22 cellular contexts compared by ENCODE assay signal in genomic region chr19:6063576-6063961, GRCh38. TPM values are rescaled to one million over a fixed set of nuclear protein-coding genes. Genes with fewer than 3 reads are reported as not detected.
DNase-seq lines count a peak whose midpoint lies in the region; ATAC-seq and TF ChIP-seq lines count a peak whose summit lies in the region.
"Had no signal": no experiment of that assay in that cellular context is flagged by ENCODE, and none has a peak within 500 bp of the region (broad histone marks: within the 10 kb centered on the region; RNA-seq: fewer than 3 reads in every experiment).

No MANE protein-coding gene starts in this region.

- ATAC-seq in lower lobe of right lung, result no peak
- no peak for ATAC-seq in stimulated activated effector memory CD8-positive, alpha-beta T cell treated with anti-CD3 and anti-CD28 coated beads, Interleukin-12 subunit alpha, Interleukin-12 subunit beta, amount 100 ng/mL, for 72 hours
- no peak for ATAC-seq in GM18511 (IDR thresholded peaks at IDR 0.05; ENCODE audit: unreplicated experiment)
- no peak for ATAC-seq in GM18907 (IDR thresholded peaks at IDR 0.05; ENCODE audit: unreplicated experiment)
- ATAC-seq: body of pancreas; CD8-positive, alpha-beta T cell; K562 had no signal

- H3K27ac ChIP-seq in lower lobe of right lung (peak overlapping the region; percentile 96), Karpas-422 (ENCODE audit: low read length) (no peak overlapping the region)
- H3K27ac ChIP-seq: SK-N-MC had no signal

- H3K4me1 ChIP-seq in lower lobe of right lung (peaks cover 98% of the 10 kb centered on the region), Karpas-422 (ENCODE audit: low read length) (no peaks in the 10 kb centered on the region)

- CTCF ChIA-PET in Calu3 (lab: Charles Lee), result interaction anchor here (0.6 kb wide), 1 partner anchor 150 kb away, joined by 4 read pairs; no protein-coding TSS in a partner anchor

- H3K4me3 ChIP-seq in lower lobe of right lung (peak overlapping the region; percentile 29), Karpas-422 (ENCODE audit: low read length) (no peak overlapping the region)
- H3K4me3 ChIP-seq: body of pancreas, dorsolateral prefrontal cortex, K562, SK-N-MC, smooth muscle cell, vagina had no signal

- H2AFZ ChIP-seq in Karpas-422 (ENCODE audit: low read length), result no peak overlapping the region

- intact Hi-C loops in Calu3 (cut with micrococcal nuclease; ENCODE audit: unreplicated experiment) (no loop called here), lower lobe of right lung (cut with DNase I) (no loop called here)

- H3K36me3 Mint-ChIP-seq in Calu3 (ENCODE audit: insufficient read depth, unreplicated experiment), result peaks cover 16% of the 10 kb centered on the region
- peaks cover 4% of the 10 kb centered on the region for H3K36me3 Mint-ChIP-seq in brain
- H3K36me3 Mint-ChIP-seq in stimulated activated effector memory CD8-positive, alpha-beta T cell treated with anti-CD3 and anti-CD28 coated beads, Interleukin-12 subunit alpha, Interleukin-12 subunit beta, amount 100 ng/mL, for 72 hours, result peaks cover 7% of the 10 kb centered on the region
- H3K36me3 Mint-ChIP-seq: activated naive CD4-positive, alpha-beta T cell treated with anti-CD3 and anti-CD28 coated beads, Interleukin-2, amount 50 U/mL, for 24 hours; CD8-positive, alpha-beta T cell; mesothelial cell of epicardium had no signal

- H3K9me2 ChIP-seq in Karpas-422 (replicated peaks; ENCODE audit: insufficient read depth, low read length), result no peaks in the 10 kb centered on the region

- H3K27me3 ChIP-seq in lower lobe of right lung (ENCODE audit: low read depth) (no peaks in the 10 kb centered on the region), Karpas-422 (ENCODE audit: low read length) (no peaks in the 10 kb centered on the region)
- H3K27me3 ChIP-seq: body of pancreas, vagina had no signal

- no peaks in the 10 kb centered on the region for H4K20me1 ChIP-seq in Karpas-422 (ENCODE audit: insufficient read depth, low read depth, low read length)

- peak overlapping the region; percentile 70 for H3K27ac Mint-ChIP-seq in Calu3 (ENCODE audit: unreplicated experiment)
- H3K27ac Mint-ChIP-seq in brain, result peak overlapping the region in 4 of 5 experiments; percentile 75 to 100 (median 86)
- H3K27ac Mint-ChIP-seq in stimulated activated effector memory CD8-positive, alpha-beta T cell treated with anti-CD3 and anti-CD28 coated beads, Interleukin-12 subunit alpha, Interleukin-12 subunit beta, amount 100 ng/mL, for 72 hours, result peak overlapping the region; percentile 94
- H3K27ac Mint-ChIP-seq: CD8-positive, alpha-beta T cell; mesothelial cell of epicardium had no signal

- H3K9me3 Mint-ChIP-seq in Calu3 (ENCODE audit: low read depth, unreplicated experiment) (no peaks in the 10 kb centered on the region), brain (peaks cover 0 to 11% (median 5%) of the 10 kb centered on the region in 5 experiments)
- no peaks in the 10 kb centered on the region for H3K9me3 Mint-ChIP-seq in stimulated activated effector memory CD8-positive, alpha-beta T cell treated with anti-CD3 and anti-CD28 coated beads, Interleukin-12 subunit alpha, Interleukin-12 subunit beta, amount 100 ng/mL, for 72 hours
- H3K9me3 Mint-ChIP-seq: activated naive CD4-positive, alpha-beta T cell treated with anti-CD3 and anti-CD28 coated beads, Interleukin-2, amount 50 U/mL, for 24 hours; CD8-positive, alpha-beta T cell; mesothelial cell of epicardium had no signal

- TF ChIP-seq CTCF in Calu3 (IDR thresholded peaks at IDR 0.05; ENCODE audit: unreplicated experiment) (no peak), brain (conservative IDR thresholded peaks at IDR 0.05) (no peak), lower lobe of right lung (IDR thresholded peaks at IDR 0.05) (no peak)

- DNase-seq in Calu3, result no peak
- DNase-seq in lower lobe of right lung, result no peak
- DNase-seq in stimulated activated effector memory CD8-positive, alpha-beta T cell treated with anti-CD3 and anti-CD28 coated beads, Interleukin-12 subunit alpha, Interleukin-12 subunit beta, amount 100 ng/mL, for 72 hours (ENCODE audit: low spot score in 2 of 2), result no peak
- DNase-seq in T-helper 9 cell, result no peak
- DNase-seq in Karpas-422, result no peak
- DNase-seq: activated CD4-positive, alpha-beta T cell treated with anti-CD3 and anti-CD28 coated beads, Interleukin-2, amount 50 U/mL, for 1 hour; CD8-positive, alpha-beta T cell; DND-41; NCI-H1105; NCI-H69; occipital lobe had no signal

- no peak overlapping the region for H3K4me2 ChIP-seq in Karpas-422 (ENCODE audit: low read depth, low read length, poor library complexity, severe bottlenecking)
- H3K4me2 ChIP-seq: smooth muscle cell had no signal

- BruUV-seq in Calu3 (replicated peaks; lab: Mats Ljungman, UMichigan), result no TSS peak

- no peaks in the 10 kb centered on the region for H3K27me3 Mint-ChIP-seq in Calu3 (ENCODE audit: unreplicated experiment)
- peaks cover 6% of the 10 kb centered on the region for H3K27me3 Mint-ChIP-seq in brain

- no peaks in the 10 kb centered on the region for H3K79me2 ChIP-seq in Karpas-422 (ENCODE audit: low read length)

- H3K9ac ChIP-seq in Karpas-422 (ENCODE audit: low read length), result no peak overlapping the region

- H3K4me3 Mint-ChIP-seq in Calu3 (ENCODE audit: low read depth, unreplicated experiment) (no peak overlapping the region), brain (no peak overlapping the region)
- H3K4me3 Mint-ChIP-seq in stimulated activated effector memory CD8-positive, alpha-beta T cell treated with anti-CD3 and anti-CD28 coated beads, Interleukin-12 subunit alpha, Interleukin-12 subunit beta, amount 100 ng/mL, for 72 hours, result no peak overlapping the region
- H3K4me3 Mint-ChIP-seq: activated naive CD4-positive, alpha-beta T cell treated with anti-CD3 and anti-CD28 coated beads, Interleukin-2, amount 50 U/mL, for 24 hours; CD8-positive, alpha-beta T cell; mesothelial cell of epicardium had no signal

- H3K4me1 Mint-ChIP-seq in Calu3 (ENCODE audit: low read depth, unreplicated experiment) (peaks cover 46% of the 10 kb centered on the region), brain (peaks cover 78% of the 10 kb centered on the region)
- H3K4me1 Mint-ChIP-seq in stimulated activated effector memory CD8-positive, alpha-beta T cell treated with anti-CD3 and anti-CD28 coated beads, Interleukin-12 subunit alpha, Interleukin-12 subunit beta, amount 100 ng/mL, for 72 hours, result peaks cover 73% of the 10 kb centered on the region

- no peaks in the 10 kb centered on the region for H3K36me3 ChIP-seq in lower lobe of right lung
- H3K36me3 ChIP-seq in Karpas-422 (ENCODE audit: insufficient read depth, low read length), result no peaks in the 10 kb centered on the region
- H3K36me3 ChIP-seq: vagina had no signal

- H3K9me3 ChIP-seq in lower lobe of right lung (no peaks in the 10 kb centered on the region), Karpas-422 (ENCODE audit: low read length) (no peaks in the 10 kb centered on the region)
- H3K9me3 ChIP-seq: body of pancreas, vagina had no signal

RNA-seq across cellular contexts. Expression of gene RFX2, which starts 46.7 kb away (rescaled TPM):
- total RNA-seq in Calu3 (2022) (9.3 and 13.7 TPM in 2 replicates), lower lobe of right lung (20.9 TPM)
- polyA plus RNA-seq in brain (ENCODE audit: insufficient read depth, low read depth, low replicate concordance), result 29.6 TPM
- 6.4 and 23.7 TPM in 2 replicates for total RNA-seq in Karpas-422 (2014; rRNA removed; shearing (Covaris generic); ENCODE audit: low replicate concordance)
